ENCODE assay signal across 20 cellular contexts in the genomic region with DNA sequence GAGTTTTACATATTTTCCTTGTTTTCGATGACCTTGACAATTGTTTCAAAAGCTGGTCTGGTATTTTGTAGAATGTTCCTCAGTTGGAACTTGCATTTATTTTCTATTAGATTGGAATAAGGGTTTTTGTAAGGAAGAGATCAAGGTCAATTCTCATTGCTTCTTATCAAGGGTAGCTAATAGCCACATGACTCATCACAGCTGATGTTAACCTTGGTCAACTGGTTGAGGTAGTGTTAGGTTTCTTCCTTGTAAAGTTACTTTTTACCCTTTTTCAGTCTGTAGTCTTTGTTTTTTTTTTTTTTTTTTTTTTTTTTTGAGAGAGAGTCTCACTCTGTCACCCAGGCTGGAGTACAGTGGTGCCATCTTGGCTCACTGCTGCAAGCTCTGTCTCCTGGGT.
"Had no signal": no experiment of that assay in that cellular context is flagged by ENCODE, and none has a peak within 500 bp of the region (broad histone marks: within the 10 kb centered on the region; RNA-seq: fewer than 3 reads in every experiment).

No MANE protein-coding gene starts in this region.

- H3K9me3 Mint-ChIP-seq: stimulated activated memory B cell treated with anti-CD40 and anti-IgM and Interleukin-4, amounts not matched to agents 10 μg/mL and 1 μg/mL and 100 μg/mL, for 72 hours; stimulated activated naive CD8-positive, alpha-beta T cell treated with anti-CD3 and anti-CD28 coated beads, Interleukin-15, Interleukin-2, amounts not matched to agents 100 ng/mL and 50 ng/mL, for 24 hours had no signal

- H3K27ac Mint-ChIP-seq: immature natural killer cell; naive thymus-derived CD8-positive, alpha-beta T cell; stimulated activated memory B cell treated with anti-CD40 and anti-IgM and Interleukin-4, amounts not matched to agents 10 μg/mL and 1 μg/mL and 100 μg/mL, for 72 hours; stimulated activated naive CD8-positive, alpha-beta T cell treated with anti-CD3 and anti-CD28 coated beads, Interleukin-15, Interleukin-2, amounts not matched to agents 100 ng/mL and 50 ng/mL, for 24 hours had no signal

- H3K27me3 ChIP-seq: colonic mucosa, esophagus squamous epithelium, gastroesophageal sphincter, ovary, tibial artery, upper lobe of left lung, uterus had no signal

- H3K4me3 Mint-ChIP-seq: immature natural killer cell; naive thymus-derived CD8-positive, alpha-beta T cell; stimulated activated memory B cell treated with anti-CD40 and anti-IgM and Interleukin-4, amounts not matched to agents 10 μg/mL and 1 μg/mL and 100 μg/mL, for 72 hours; stimulated activated naive CD8-positive, alpha-beta T cell treated with anti-CD3 and anti-CD28 coated beads, Interleukin-15, Interleukin-2, amounts not matched to agents 100 ng/mL and 50 ng/mL, for 24 hours had no signal

- DNase-seq: colonic mucosa; dermis blood vessel endothelial cell; esophagus squamous epithelium; foreskin fibroblast; glutamatergic neuron; immature natural killer cell; kidney; mammary epithelial cell; naive thymus-derived CD8-positive, alpha-beta T cell; ovary; right cardiac atrium; stimulated activated CD4-positive, alpha-beta T cell treated with anti-CD3 and anti-CD28 coated beads, Interleukin-15, amount 100 ng/mL, for 24 hours; stimulated activated CD4-positive, alpha-beta T cell treated with anti-CD3 and anti-CD28 coated beads, Interleukin-1b, Interleukin-23, amount 100 ng/mL, for 48 hours; stimulated activated CD4-positive, alpha-beta T cell treated with anti-CD3 and anti-CD28 coated beads, Interleukin-4, amount 100 ng/mL, for 24 hours; tibial artery; upper lobe of left lung; uterus had no signal

- H3K36me3 ChIP-seq: colonic mucosa, esophagus squamous epithelium, gastroesophageal sphincter, ovary, tibial artery, upper lobe of left lung, uterus had no signal

- H3K27ac ChIP-seq: colonic mucosa, esophagus squamous epithelium, gastroesophageal sphincter, ovary, tibial artery, upper lobe of left lung, uterus had no signal

- FAIRE-seq: kidney had no signal

- H3K4me3 ChIP-seq: colonic mucosa, esophagus squamous epithelium, gastroesophageal sphincter, ovary, tibial artery, upper lobe of left lung, uterus had no signal

- H3K4me1 Mint-ChIP-seq: immature natural killer cell; naive thymus-derived CD8-positive, alpha-beta T cell; stimulated activated memory B cell treated with anti-CD40 and anti-IgM and Interleukin-4, amounts not matched to agents 10 μg/mL and 1 μg/mL and 100 μg/mL, for 72 hours had no signal

- H3K4me1 ChIP-seq: colonic mucosa, esophagus squamous epithelium, gastroesophageal sphincter, tibial artery, upper lobe of left lung, uterus had no signal

- ATAC-seq: gastroesophageal sphincter; naive thymus-derived CD8-positive, alpha-beta T cell; right cardiac atrium; stimulated activated memory B cell treated with anti-CD40 and anti-IgM and Interleukin-4, amounts not matched to agents 10 μg/mL and 1 μg/mL and 100 μg/mL, for 72 hours had no signal

- H3K36me3 Mint-ChIP-seq: stimulated activated memory B cell treated with anti-CD40 and anti-IgM and Interleukin-4, amounts not matched to agents 10 μg/mL and 1 μg/mL and 100 μg/mL, for 72 hours had no signal

- H3K9me3 ChIP-seq: colonic mucosa, esophagus squamous epithelium, gastroesophageal sphincter, ovary, tibial artery, upper lobe of left lung, uterus had no signal
